In the genomic region with DNA sequence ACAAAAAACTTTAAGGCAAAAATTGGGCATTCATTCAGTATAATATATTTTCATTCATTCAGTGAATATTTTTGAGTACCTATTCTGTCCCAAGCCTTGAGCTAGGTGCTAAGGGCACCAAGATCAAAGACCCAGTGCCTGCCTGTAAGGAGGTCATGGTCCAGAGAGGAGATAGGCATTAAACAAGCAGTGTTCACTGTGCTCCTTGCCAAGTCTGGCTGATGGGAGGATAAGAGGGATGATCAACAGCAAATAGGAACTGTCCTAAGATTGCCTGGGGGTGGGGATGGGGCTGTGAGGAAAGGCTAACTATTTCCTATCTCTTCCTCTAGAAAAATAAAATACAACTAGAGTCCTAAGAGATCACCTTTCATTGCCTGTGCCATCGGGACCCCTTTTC, we compare ENCODE assay signal across 26 cellular contexts.
DNase-seq lines count a peak whose midpoint lies in the region; ATAC-seq and TF ChIP-seq lines count a peak whose summit lies in the region.
"Had no signal": no experiment of that assay in that cellular context is flagged by ENCODE, and none has a peak within 500 bp of the region (broad histone marks: within the 10 kb centered on the region; RNA-seq: fewer than 3 reads in every experiment).

No MANE protein-coding gene starts in this region.

- peaks cover 2% of the 10 kb centered on the region for H3K27me3 Mint-ChIP-seq in nephron progenitor cell (ENCODE audit: low read depth, poor library complexity)
- H3K27me3 Mint-ChIP-seq: activated B cell treated with CpG ODN at 0.5 μM for 24 hours; progenitor cell of endocrine pancreas; stimulated activated naive B cell treated with anti-CD40 and anti-IgM and Interleukin-4, amounts not matched to agents 10 μg/mL and 1 μg/mL and 100 μg/mL, for 72 hours had no signal

- TF ChIP-seq CTCF in nephron progenitor cell (IDR thresholded peaks at IDR 0.05), result no peak

- DNase-seq in DMS79 treated with DMSO at 0.1 percent for 48 hours (lab: John Stamatoyannopoulos, UW) (peak; percentile 36), NCI-H446 (lab: John Stamatoyannopoulos, UW) (peak; percentile 51), nephron progenitor cell (no peak), RKO (ENCODE audit: low spot score) (no peak), COLO829 (ENCODE audit: low spot score) (no peak)
- no peak for DNase-seq in activated CD4-positive, alpha-beta T cell treated with anti-CD3 and anti-CD28 coated beads for 1 hour
- DNase-seq: activated B cell treated with CpG ODN at 0.5 μM for 24 hours; activated CD4-positive, alpha-beta T cell treated with anti-CD3 and anti-CD28 coated beads, Interleukin-2, amount 50 U/mL, for 48 hours; activated naive CD4-positive, alpha-beta T cell treated with anti-CD3 and anti-CD28 coated beads, Interleukin-2, amount 10 ng/mL, durations not matched to agents 7 days and 5 days; colonic mucosa; effector memory CD4-positive, alpha-beta T cell; EL; erythroblast; foreskin fibroblast; NCI-H1694 treated with DMSO at 0.1 percent for 48 hours; SIG-M5; stimulated activated CD4-positive, alpha-beta T cell treated with anti-CD3 and anti-CD28 coated beads, Interleukin-4, amount 100 ng/mL, for 4 hours; stimulated activated naive B cell treated with anti-CD40 and anti-IgM and Interleukin-4, amounts not matched to agents 10 μg/mL and 1 μg/mL and 100 μg/mL, for 72 hours; testis had no signal

- ATAC-seq in activated CD4-positive, CD25-positive, alpha-beta regulatory T cell treated with anti-CD3 and anti-CD28 coated beads, Interleukin-2, amount 50 U/mL, for 24 hours, result no peak
- ATAC-seq: GM12878; HCT116; Panc1; stimulated activated naive B cell treated with anti-CD40 and anti-IgM and Interleukin-4, amounts not matched to agents 10 μg/mL and 1 μg/mL and 100 μg/mL, for 72 hours had no signal

- H3K9me3 Mint-ChIP-seq in nephron progenitor cell, result no peaks in the 10 kb centered on the region
- H3K9me3 Mint-ChIP-seq: activated B cell treated with CpG ODN at 0.5 μM for 24 hours; activated naive CD4-positive, alpha-beta T cell treated with anti-CD3 and anti-CD28 coated beads, Interleukin-2, amount 10 ng/mL, durations not matched to agents 7 days and 5 days had no signal

- H3K36me3 Mint-ChIP-seq in nephron progenitor cell (ENCODE audit: low read depth), result peaks cover 28% of the 10 kb centered on the region

- H3K27ac Mint-ChIP-seq in nephron progenitor cell, result peak overlapping the region; percentile 4
- H3K27ac Mint-ChIP-seq: activated B cell treated with CpG ODN at 0.5 μM for 24 hours, progenitor cell of endocrine pancreas had no signal

- peak overlapping the region; percentile 16 for H3K27ac ChIP-seq in angular gyrus (ENCODE audit: low read depth, low read length)
- H3K27ac ChIP-seq: C4-2B, colonic mucosa, testis had no signal

- H3K4me3 Mint-ChIP-seq in nephron progenitor cell, result no peak overlapping the region
- H3K4me3 Mint-ChIP-seq: activated B cell treated with CpG ODN at 0.5 μM for 24 hours; activated naive CD4-positive, alpha-beta T cell treated with anti-CD3 and anti-CD28 coated beads, Interleukin-2, amount 10 ng/mL, durations not matched to agents 7 days and 5 days; stimulated activated naive B cell treated with anti-CD40 and anti-IgM and Interleukin-4, amounts not matched to agents 10 μg/mL and 1 μg/mL and 100 μg/mL, for 72 hours had no signal

- H3K4me1 Mint-ChIP-seq in nephron progenitor cell, result peaks cover 62% of the 10 kb centered on the region
- H3K4me1 Mint-ChIP-seq: activated naive CD4-positive, alpha-beta T cell treated with anti-CD3 and anti-CD28 coated beads, Interleukin-2, amount 10 ng/mL, durations not matched to agents 7 days and 5 days had no signal

Comparison
In these comparisons a context has a peak if more than half of its experiments do, and no peak if none do; other contexts are left out.
1. DNase-seq: peak in DMS79 treated with DMSO at 0.1 percent for 48 hours (single experiment) and NCI-H446 (2 of 2); none in nephron progenitor cell (single experiment), RKO (single experiment), activated CD4-positive, alpha-beta T cell treated with anti-CD3 and anti-CD28 coated beads for 1 hour (single experiment) and COLO829 (single experiment).